Comparison of ENCODE assay signal across 8 cellular contexts in genomic region chr5:141969783-141970741, GRCh38. TPM values are rescaled to one million over a fixed set of nuclear protein-coding genes. Genes with fewer than 3 reads are reported as not detected.
DNase-seq lines count a peak whose midpoint lies in the region; ATAC-seq, FAIRE-seq and TF ChIP-seq lines count a peak whose summit lies in the region.

No MANE protein-coding gene starts in this region.

- H3K9me3 ChIP-seq in BE2C: no peaks in the 10 kb centered on the region

- CTCF ChIA-PET in RWPE1 (lab: Yijun Ruan, JAX): interaction anchor here (0.9 to 3.2 kb wide), 8 partner anchors 7 to 278 kb away, joined by 3 to 22 read pairs (median 4); partner anchors contain the start of gene PCDH1

- H3K4me1 ChIP-seq in BE2C: peaks cover 12% of the 10 kb centered on the region

- FAIRE-seq in endometrium (lab: Jason Lieb, UNC): peak; percentile 21

- DNase-seq in BE2C: no peak
- no peak for DNase-seq in RWPE1 (ENCODE audit: low spot score)
- DNase-seq in neural crest cell (ENCODE audit: low read depth, low spot score): no peak
- no peak for DNase-seq in stimulated activated CD4-positive, alpha-beta T cell treated with anti-CD3 and anti-CD28 coated beads, Interleukin-15, amount 100 ng/mL, for 24 hours
- DNase-seq in HuH-7 (ENCODE audit: low spot score): no peak

- POLR2A ChIA-PET in RWPE1 (lab: Yijun Ruan, JAX; ENCODE audit: low non-redundant PET): interaction anchor here (0.5 to 2.1 kb wide), 5 partner anchors 8 to 283 kb away, joined by 3 to 11 read pairs (median 5); partner anchors contain the start of gene DELE1

- H3K4me1 Mint-ChIP-seq in neural crest cell: peaks cover 28% of the 10 kb centered on the region

- no peaks in the 10 kb centered on the region for H3K9me3 Mint-ChIP-seq in neural crest cell

- H3K36me3 ChIP-seq in BE2C: peaks cover 28% of the 10 kb centered on the region

- no peak overlapping the region for H3K27ac Mint-ChIP-seq in neural crest cell (ENCODE audit: unreplicated experiment)

- H3K27ac ChIP-seq in RWPE1: peak overlapping the region; percentile 96

- peak overlapping the region; percentile 85 for H3K4me3 ChIP-seq in BE2C (ENCODE audit: low read depth, low read length)

- H3K4me3 Mint-ChIP-seq in neural crest cell: peak overlapping the region; percentile 96

- ATAC-seq in GM19035 (IDR thresholded peaks at IDR 0.05; ENCODE audit: unreplicated experiment): peak; percentile 49
- peak; percentile 49 for ATAC-seq in HG03108 (IDR thresholded peaks at IDR 0.05; ENCODE audit: unreplicated experiment)

- no peaks in the 10 kb centered on the region for H3K27me3 Mint-ChIP-seq in neural crest cell (ENCODE audit: low read depth)

- TF ChIP-seq CTCF in BE2C (IDR thresholded peaks at IDR 0.05; ENCODE audit: low read depth, low read length) (no peak), RWPE1 (conservative IDR thresholded peaks at IDR 0.05; ENCODE audit: low read depth) (no peak), neural crest cell (conservative IDR thresholded peaks at IDR 0.05) (no peak)

- H3K27me3 ChIP-seq in BE2C: no peaks in the 10 kb centered on the region

- peaks cover 8% of the 10 kb centered on the region for H3K36me3 Mint-ChIP-seq in neural crest cell (ENCODE audit: low read depth)

RNA-seq across cellular contexts. Expression of gene RNF14, which starts 1.2 kb away (rescaled TPM):
- polyA plus RNA-seq in BE2C (2012; ENCODE audit: insufficient read depth, insufficient read length, low read depth): 84.7 TPM
- 36.9 and 41.4 TPM in 2 replicates for total RNA-seq in neural crest cell

RNA-seq across cellular contexts. Expression of gene PCDH12, which starts 12.1 kb away (rescaled TPM):
- 2.4 TPM for polyA plus RNA-seq in BE2C (2012; ENCODE audit: insufficient read depth, insufficient read length, low read depth)
- 0.25 and 0.61 TPM in 2 replicates for total RNA-seq in neural crest cell

RNA-seq across cellular contexts. Expression of gene GNPDA1, which starts 42.8 kb away (rescaled TPM):
- 95.4 TPM for polyA plus RNA-seq in BE2C (2012; ENCODE audit: insufficient read depth, insufficient read length, low read depth)
- 74.2 and 76.8 TPM in 2 replicates for total RNA-seq in neural crest cell

RNA-seq across cellular contexts. Expression of gene DELE1, which starts 46.4 kb away (rescaled TPM):
- 121 TPM for polyA plus RNA-seq in BE2C (2012; ENCODE audit: insufficient read depth, insufficient read length, low read depth)
- 88.7 and 93.5 TPM in 2 replicates for total RNA-seq in neural crest cell
